In the genomic region with DNA sequence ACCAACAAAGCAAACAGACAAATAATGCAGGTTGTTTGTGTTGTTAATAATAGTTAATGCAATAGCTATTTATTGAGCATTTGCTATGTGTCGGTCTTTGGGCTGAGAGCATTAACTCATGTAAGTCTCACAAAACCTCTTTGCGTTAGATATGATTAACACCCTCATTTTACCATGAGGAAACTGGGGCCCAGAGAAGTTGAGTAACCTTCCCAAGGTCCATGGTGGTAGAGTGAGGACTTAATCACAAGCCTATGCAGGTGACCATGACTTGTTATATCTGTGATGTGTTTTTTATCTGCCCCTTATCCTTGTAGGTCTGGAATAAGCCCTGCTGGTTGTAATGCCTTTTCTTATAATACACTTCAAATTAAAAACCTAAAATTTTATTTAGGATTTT, we compare ENCODE assay signal across 19 cellular contexts.
"Had no signal": no experiment of that assay in that cellular context is flagged by ENCODE, and none has a peak within 500 bp of the region (broad histone marks: within the 10 kb centered on the region; RNA-seq: fewer than 3 reads in every experiment).

No MANE protein-coding gene starts in this region.

- H3K4me1 ChIP-seq: gastrocnemius medialis, heart right ventricle, right atrium auricular region, sigmoid colon, testis, tibial nerve, upper lobe of right lung, vagina had no signal

- H3K27me3 ChIP-seq: gastrocnemius medialis, ovary, right atrium auricular region, testis, tibial nerve, upper lobe of right lung, vagina had no signal

- DNase-seq: effector memory CD8-positive, alpha-beta T cell; erythroblast; gastrocnemius medialis; heart right ventricle; hypothalamus; natural killer cell; ovary; sigmoid colon; stimulated activated CD4-positive, alpha-beta T cell treated with anti-CD3 and anti-CD28 coated beads, Interleukin-2, amount 100 ng/mL, for 24 hours; stimulated activated CD4-positive, alpha-beta T cell treated with anti-CD3 and anti-CD28 coated beads, Interleukin-4, amount 100 ng/mL, for 4 hours; stimulated activated naive B cell treated with anti-CD40 and anti-IgM and Interleukin-4, amounts not matched to agents 10 μg/mL and 1 μg/mL and 100 μg/mL, for 72 hours; stimulated activated naive CD8-positive, alpha-beta T cell treated with anti-CD3 and anti-CD28 coated beads, Interleukin-15, amount 100 ng/mL, for 72 hours; testis had no signal

- H3K27ac ChIP-seq: gastrocnemius medialis, heart right ventricle, ovary, right atrium auricular region, sigmoid colon, testis, tibial nerve, upper lobe of right lung, vagina had no signal

- H3K36me3 ChIP-seq: gastrocnemius medialis, heart right ventricle, ovary, right atrium auricular region, sigmoid colon, tibial nerve, upper lobe of right lung, vagina had no signal

- H3K9me3 ChIP-seq: gastrocnemius medialis, mucosa of descending colon, ovary, right atrium auricular region, sigmoid colon, testis, tibial nerve, upper lobe of right lung, vagina had no signal

- ATAC-seq: effector memory CD8-positive, alpha-beta T cell; gastrocnemius medialis; heart right ventricle; natural killer cell; stimulated activated naive B cell treated with anti-CD40 and anti-IgM and Interleukin-4, amounts not matched to agents 10 μg/mL and 1 μg/mL and 100 μg/mL, for 72 hours; stimulated activated naive CD8-positive, alpha-beta T cell treated with anti-CD3 and anti-CD28 coated beads, Interleukin-15, amount 100 ng/mL, for 72 hours had no signal

- H3K4me3 ChIP-seq: gastrocnemius medialis, heart right ventricle, mucosa of descending colon, ovary, right atrium auricular region, sigmoid colon, skin epidermis, testis, tibial nerve, upper lobe of right lung, vagina had no signal
